20 cellular contexts compared by ENCODE assay signal in the genomic region with DNA sequence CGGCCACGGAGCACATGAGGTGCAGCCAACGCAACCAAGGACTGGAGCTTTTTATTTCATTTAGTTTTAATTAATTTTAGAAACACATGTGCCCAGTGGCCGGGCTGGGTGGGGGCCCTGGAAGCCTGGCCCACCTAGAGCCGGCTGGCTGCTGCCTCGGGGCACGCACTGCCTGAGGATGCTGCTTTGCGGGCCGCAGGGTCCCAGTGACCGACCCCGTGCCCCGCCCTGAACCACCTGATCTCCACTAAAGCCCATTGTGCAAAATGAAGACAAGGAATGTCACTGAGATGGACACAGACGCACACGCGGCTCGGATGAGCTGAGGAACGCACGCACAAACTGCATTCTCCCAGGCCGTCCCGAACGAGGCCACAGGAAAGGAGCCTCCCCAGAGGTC. TPM values are rescaled to one million over a fixed set of nuclear protein-coding genes. Genes with fewer than 3 reads are reported as not detected.
DNase-seq lines count a peak whose midpoint lies in the region; ATAC-seq and TF ChIP-seq lines count a peak whose summit lies in the region.
"Had no signal": no experiment of that assay in that cellular context is flagged by ENCODE, and none has a peak within 500 bp of the region (broad histone marks: within the 10 kb centered on the region; RNA-seq: fewer than 3 reads in every experiment).

No MANE protein-coding gene starts in this region.

- TF ChIP-seq CTCF in endodermal cell (conservative IDR thresholded peaks at IDR 0.05) = no peak
- no peak for TF ChIP-seq CTCF in neural progenitor cell (IDR thresholded peaks at IDR 0.05)

- H3K27ac ChIP-seq in BLaER1 (peak overlapping the region; percentile 26; the same call in 1 of the 2 replicates), endodermal cell (ENCODE audit: low read depth, low read length) (peak overlapping the region; percentile 53), neural progenitor cell (no peak overlapping the region), caudate nucleus (ENCODE audit: low read depth, low read length) (no peak overlapping the region)
- H3K27ac ChIP-seq: A549, C4-2B had no signal

- H3K36me3 Mint-ChIP-seq in endodermal cell (ENCODE audit: low read depth) = peaks cover 14% of the 10 kb centered on the region
- peaks cover 7% of the 10 kb centered on the region for H3K36me3 Mint-ChIP-seq in neural progenitor cell

- no peaks in the 10 kb centered on the region for H3K9me3 ChIP-seq in BLaER1
- H3K9me3 ChIP-seq in NT2/D1 (ENCODE audit: insufficient read depth, low read length) = peaks cover 12% of the 10 kb centered on the region
- peaks cover 8% of the 10 kb centered on the region for H3K9me3 ChIP-seq in endodermal cell (ENCODE audit: control insufficient read depth, low read length)
- H3K9me3 ChIP-seq in neural progenitor cell (ENCODE audit: low read depth) = no peaks in the 10 kb centered on the region
- H3K9me3 ChIP-seq: BE2C, Caco-2, HAP-1 had no signal

- H3K27ac Mint-ChIP-seq in endodermal cell (peak overlapping the region; percentile 17), neural progenitor cell (peak overlapping the region; percentile 81)
- H3K27ac Mint-ChIP-seq: CD4-positive, CD25-positive, alpha-beta regulatory T cell; CD8-positive, alpha-beta T cell; GM23338; HFFc6 had no signal

- H2AFZ ChIP-seq in neural progenitor cell (replicated peaks) = no peak overlapping the region
- H2AFZ ChIP-seq: GM23338 had no signal

- H3K27me3 Mint-ChIP-seq in endodermal cell (ENCODE audit: insufficient read depth) (no peaks in the 10 kb centered on the region), neural progenitor cell (ENCODE audit: insufficient read depth, low read depth) (peaks cover 3% of the 10 kb centered on the region)
- H3K27me3 Mint-ChIP-seq: CD4-positive, CD25-positive, alpha-beta regulatory T cell had no signal

- TF ChIP-seq POLR2A in GM18505 (IDR thresholded peaks at IDR 0.05; ENCODE audit: borderline replicate concordance, extremely low read depth, insufficient read depth, insufficient read length) = no peak

- H3K9ac ChIP-seq in BLaER1 (peak overlapping the region; percentile 29; the same call in 1 of the 2 replicates), NT2/D1 (ENCODE audit: insufficient read length, low read depth) (peak overlapping the region; percentile 16), endodermal cell (ENCODE audit: extremely low read depth, low read length, poor library complexity, severe bottlenecking) (no peak overlapping the region), neural progenitor cell (no peak overlapping the region)

- no peaks in the 10 kb centered on the region for H3K4me1 Mint-ChIP-seq in endodermal cell
- H3K4me1 Mint-ChIP-seq in neural progenitor cell = peaks cover 22% of the 10 kb centered on the region

- H3K4me3 Mint-ChIP-seq in endodermal cell (no peak overlapping the region), neural progenitor cell (no peak overlapping the region)
- H3K4me3 Mint-ChIP-seq: CD4-positive, CD25-positive, alpha-beta regulatory T cell; CD8-positive, alpha-beta T cell; GM23338; HFFc6 had no signal

- H3K36me3 ChIP-seq in BLaER1 (peaks cover 58% of the 10 kb centered on the region), NT2/D1 (ENCODE audit: insufficient read depth, insufficient read length, low read length) (peaks cover 6% of the 10 kb centered on the region), endodermal cell (ENCODE audit: control insufficient read depth, insufficient read depth, low read length) (peaks cover under 1% of the 10 kb centered on the region), neural progenitor cell (no peaks in the 10 kb centered on the region)
- H3K36me3 ChIP-seq: BE2C, HAP-1 had no signal

- DNase-seq in NT2/D1 (ENCODE audit: low read depth, low spot score) = no peak
- DNase-seq in endodermal cell = no peak
- peak; percentile 0 for DNase-seq in neural progenitor cell (ENCODE audit: low spot score)
- DNase-seq in caudate nucleus (lab: John Stamatoyannopoulos, UW) = no peak
- DNase-seq in NCI-H2196 treated with DMSO at 0.1 percent for 48 hours (lab: John Stamatoyannopoulos, UW; ENCODE audit: unreplicated experiment) = no peak
- DNase-seq: 8988T; AML-193; BE2C; Caco-2; CD4-positive, CD25-positive, alpha-beta regulatory T cell; CD8-positive, alpha-beta T cell; DMS153; DND-41; HFFc6 had no signal

- no peaks in the 10 kb centered on the region for H3K79me2 ChIP-seq in neural progenitor cell (ENCODE audit: low read depth)

- H3K27me3 ChIP-seq in BLaER1 = no peaks in the 10 kb centered on the region
- no peaks in the 10 kb centered on the region for H3K27me3 ChIP-seq in NT2/D1 (ENCODE audit: insufficient read depth, insufficient read length)
- no peaks in the 10 kb centered on the region for H3K27me3 ChIP-seq in endodermal cell (ENCODE audit: control insufficient read depth, insufficient read depth, low read length, poor library complexity, severe bottlenecking)
- H3K27me3 ChIP-seq in neural progenitor cell = peaks cover 6% of the 10 kb centered on the region
- H3K27me3 ChIP-seq: BE2C had no signal

- peaks cover 15% of the 10 kb centered on the region; the same call in 1 of the 2 replicates for H4K20me1 ChIP-seq in BLaER1
- H4K20me1 ChIP-seq in neural progenitor cell (ENCODE audit: low read depth) = no peaks in the 10 kb centered on the region

- H3K9me3 Mint-ChIP-seq in endodermal cell (peaks cover 15% of the 10 kb centered on the region), neural progenitor cell (peaks cover 3% of the 10 kb centered on the region)

- H3K4me3 ChIP-seq in BLaER1 = no peak overlapping the region
- no peak overlapping the region for H3K4me3 ChIP-seq in NT2/D1 (ENCODE audit: insufficient read length, low read depth)
- no peak overlapping the region for H3K4me3 ChIP-seq in endodermal cell (ENCODE audit: low read length)
- H3K4me3 ChIP-seq in neural progenitor cell = no peak overlapping the region
- H3K4me3 ChIP-seq: A549, GM23338, HAP-1 had no signal

- H3F3A ChIP-seq in neural progenitor cell (ENCODE audit: low read depth) = peaks cover 2% of the 10 kb centered on the region

- H3K4me2 ChIP-seq in BLaER1 = peak overlapping the region; percentile 70
- H3K4me2 ChIP-seq in neural progenitor cell = no peak overlapping the region
- H3K4me2 ChIP-seq: A549, GM23338 had no signal

- 92 to 95% methylated on average over 19 to 21 of the region's 21 CpGs for WGBS in endodermal cell (ENCODE audit: insufficient coverage in 1 of 2, insufficient read length in 1 of 2), 2 experiments

- peaks cover 27% of the 10 kb centered on the region for H3K4me1 ChIP-seq in BLaER1
- H3K4me1 ChIP-seq in NT2/D1 (ENCODE audit: insufficient read depth, insufficient read length) = peaks cover 26% of the 10 kb centered on the region
- H3K4me1 ChIP-seq in endodermal cell (ENCODE audit: control insufficient read depth, insufficient read depth, low read length) = no peaks in the 10 kb centered on the region
- H3K4me1 ChIP-seq in neural progenitor cell = no peaks in the 10 kb centered on the region
- H3K4me1 ChIP-seq: A549, Caco-2, HAP-1 had no signal

- no peak for ATAC-seq in GM18505 (IDR thresholded peaks at IDR 0.05; ENCODE audit: unreplicated experiment)
- ATAC-seq: A549; CD8-positive, alpha-beta T cell; GM23338 had no signal

RNA-seq across cellular contexts. Expression of gene LMF1, which starts 39.6 kb away (rescaled TPM):
- total RNA-seq in endodermal cell (10 to 100 TPM; 13.7 to 15.1 TPM), neural progenitor cell (ENCODE audit: low replicate concordance) (3.4 and 26.8 TPM in 2 replicates)
- 12.7 TPM for polyA plus RNA-seq in endodermal cell (2013, experiment 1 of 2)
- polyA plus RNA-seq in endodermal cell (2013, experiment 2 of 2) = 10.8 TPM

RNA-seq across cellular contexts. Expression of gene SOX8, which starts 50.4 kb away (rescaled TPM):
- total RNA-seq in endodermal cell (1 to 10 TPM in 1 of 2 donors, under 1 TPM in 1; 0.69 to 5.1 TPM), neural progenitor cell (ENCODE audit: low replicate concordance) (0.75 and 3.0 TPM in 2 replicates)
- polyA plus RNA-seq in endodermal cell (2013, experiment 1 of 2) = 8.9 TPM
- 9.2 TPM for polyA plus RNA-seq in endodermal cell (2013, experiment 2 of 2)

Comparison
In these comparisons a context has a peak if more than half of its experiments do, and no peak if none do; other contexts are left out.
1. H3K27ac ChIP-seq: peak in BLaER1 (single experiment) and endodermal cell (single experiment); none in neural progenitor cell (single experiment) and caudate nucleus (single experiment).
2. H3K9ac ChIP-seq: peak in BLaER1 (single experiment) and NT2/D1 (single experiment); none in endodermal cell (single experiment) and neural progenitor cell (single experiment).